Comparison of ENCODE assay signal across 21 cellular contexts in genomic region chr5:50439221-50439620, GRCh38. TPM values are rescaled to one million over a fixed set of nuclear protein-coding genes. Genes with fewer than 3 reads are reported as not detected.
DNase-seq lines count a peak whose midpoint lies in the region; ATAC-seq and TF ChIP-seq lines count a peak whose summit lies in the region.
"Had no signal": no experiment of that assay in that cellular context is flagged by ENCODE, and none has a peak within 500 bp of the region (broad histone marks: within the 10 kb centered on the region; RNA-seq: fewer than 3 reads in every experiment).

No MANE protein-coding gene starts in this region.

- peaks cover 9% of the 10 kb centered on the region for H3K36me3 Mint-ChIP-seq in activated T-cell treated with anti-CD3 and anti-CD28 coated beads, Interleukin-2, amount 50 U/mL, for 4 hours (ENCODE audit: insufficient read depth)
- peaks cover 10% of the 10 kb centered on the region for H3K36me3 Mint-ChIP-seq in activated naive CD8-positive, alpha-beta T cell treated with anti-CD3 and anti-CD28 coated beads, Interleukin-2, amount 50 U/mL, for 24 hours (ENCODE audit: low read depth)
- H3K36me3 Mint-ChIP-seq in stimulated activated naive B cell treated with anti-CD40 and anti-IgM and Interleukin-4, amounts not matched to agents 10 μg/mL and 1 μg/mL and 100 μg/mL, for 72 hours: peaks cover 9 to 14% of the 10 kb centered on the region in 2 donors
- H3K36me3 Mint-ChIP-seq: mesothelial cell of epicardium, type B pancreatic cell had no signal

- no peak overlapping the region for H3K27ac Mint-ChIP-seq in activated naive CD8-positive, alpha-beta T cell treated with anti-CD3 and anti-CD28 coated beads, Interleukin-2, amount 50 U/mL, for 24 hours
- H3K27ac Mint-ChIP-seq in stimulated activated naive B cell treated with anti-CD40 and anti-IgM and Interleukin-4, amounts not matched to agents 10 μg/mL and 1 μg/mL and 100 μg/mL, for 72 hours: no peak overlapping the region
- H3K27ac Mint-ChIP-seq: mesothelial cell of epicardium, type B pancreatic cell had no signal

- H3K27me3 Mint-ChIP-seq in activated T-cell treated with anti-CD3 and anti-CD28 coated beads, Interleukin-2, amount 50 U/mL, for 4 hours (ENCODE audit: low read depth): no peaks in the 10 kb centered on the region
- no peaks in the 10 kb centered on the region for H3K27me3 Mint-ChIP-seq in activated naive CD8-positive, alpha-beta T cell treated with anti-CD3 and anti-CD28 coated beads, Interleukin-2, amount 50 U/mL, for 24 hours
- H3K27me3 Mint-ChIP-seq in stimulated activated naive B cell treated with anti-CD40 and anti-IgM and Interleukin-4, amounts not matched to agents 10 μg/mL and 1 μg/mL and 100 μg/mL, for 72 hours: no peaks in the 10 kb centered on the region
- H3K27me3 Mint-ChIP-seq: activated B cell treated with CpG ODN at 0.5 μM for 24 hours had no signal

- H3K9me3 Mint-ChIP-seq in activated T-cell treated with anti-CD3 and anti-CD28 coated beads, Interleukin-2, amount 50 U/mL, for 4 hours: no peaks in the 10 kb centered on the region
- H3K9me3 Mint-ChIP-seq in activated naive CD8-positive, alpha-beta T cell treated with anti-CD3 and anti-CD28 coated beads, Interleukin-2, amount 50 U/mL, for 24 hours: no peaks in the 10 kb centered on the region
- no peaks in the 10 kb centered on the region for H3K9me3 Mint-ChIP-seq in stimulated activated naive B cell treated with anti-CD40 and anti-IgM and Interleukin-4, amounts not matched to agents 10 μg/mL and 1 μg/mL and 100 μg/mL, for 72 hours
- H3K9me3 Mint-ChIP-seq: activated B cell treated with CpG ODN at 0.5 μM for 24 hours, mesothelial cell of epicardium, type B pancreatic cell had no signal

- peak overlapping the region; percentile 80 for H3K4me3 ChIP-seq in NB4 (ENCODE audit: low read depth, low read length)
- H3K4me3 ChIP-seq: sigmoid colon had no signal

- ATAC-seq in activated T-cell treated with anti-CD3 and anti-CD28 coated beads, Interleukin-2, amount 50 U/mL, for 4 hours: no peak
- no peak for ATAC-seq in activated naive CD8-positive, alpha-beta T cell treated with anti-CD3 and anti-CD28 coated beads, Interleukin-2, amount 50 U/mL, for 24 hours
- no peak for ATAC-seq in stimulated activated naive B cell treated with anti-CD40 and anti-IgM and Interleukin-4, amounts not matched to agents 10 μg/mL and 1 μg/mL and 100 μg/mL, for 72 hours (replicated peaks)
- no peak for ATAC-seq in HG03457 (IDR thresholded peaks at IDR 0.05; ENCODE audit: unreplicated experiment)
- ATAC-seq: GM12878, heart left ventricle had no signal

- TF ChIP-seq CTCF in NB4 (IDR thresholded peaks at IDR 0.05; ENCODE audit: low read depth, low read length): no peak

- no peak for TF ChIP-seq POLR2A in NB4 (IDR thresholded peaks at IDR 0.05; ENCODE audit: extremely low read depth, insufficient read length)

- H3K4me1 Mint-ChIP-seq in activated T-cell treated with anti-CD3 and anti-CD28 coated beads, Interleukin-2, amount 50 U/mL, for 4 hours (ENCODE audit: low read depth): peaks cover 79% of the 10 kb centered on the region
- peaks cover 80% of the 10 kb centered on the region for H3K4me1 Mint-ChIP-seq in activated naive CD8-positive, alpha-beta T cell treated with anti-CD3 and anti-CD28 coated beads, Interleukin-2, amount 50 U/mL, for 24 hours
- H3K4me1 Mint-ChIP-seq in stimulated activated naive B cell treated with anti-CD40 and anti-IgM and Interleukin-4, amounts not matched to agents 10 μg/mL and 1 μg/mL and 100 μg/mL, for 72 hours: peaks cover 37 to 70% of the 10 kb centered on the region in 2 donors

- H3K4me3 Mint-ChIP-seq in activated T-cell treated with anti-CD3 and anti-CD28 coated beads, Interleukin-2, amount 50 U/mL, for 4 hours: peak overlapping the region; percentile 94
- peak overlapping the region; percentile 90 for H3K4me3 Mint-ChIP-seq in activated naive CD8-positive, alpha-beta T cell treated with anti-CD3 and anti-CD28 coated beads, Interleukin-2, amount 50 U/mL, for 24 hours
- peak overlapping the region; percentile 37 to 46 for H3K4me3 Mint-ChIP-seq in stimulated activated naive B cell treated with anti-CD40 and anti-IgM and Interleukin-4, amounts not matched to agents 10 μg/mL and 1 μg/mL and 100 μg/mL, for 72 hours

- no peak for DNase-seq in activated T-cell treated with anti-CD3 and anti-CD28 coated beads, Interleukin-2, amount 50 U/mL, for 4 hours
- DNase-seq in activated T-cell treated with anti-CD3 and anti-CD28 coated beads, Interleukin-2, amount 50 U/mL, for 1 hour: no peak
- DNase-seq in NB4 (ENCODE audit: low read depth) (no peak), activated gamma-delta T cell treated with Interleukin-2 at 50 U/mL for 16 hours (no peak), NOMO-1 treated with DMSO at 0.1 percent for 48 hours (lab: John Stamatoyannopoulos, UW; ENCODE audit: unreplicated experiment) (no peak)
- no peak for DNase-seq in activated naive CD8-positive, alpha-beta T cell treated with anti-CD3 and anti-CD28 coated beads, Interleukin-2, amount 50 U/mL, for 24 hours
- DNase-seq in stimulated activated naive B cell treated with anti-CD40 and anti-IgM and Interleukin-4, amounts not matched to agents 10 μg/mL and 1 μg/mL and 100 μg/mL, for 72 hours: no peak
- DNase-seq: activated B cell treated with CpG ODN at 0.5 μM for 24 hours; COR-L47; heart left ventricle; islet precursor cell; NCI-H2029 treated with DMSO at 0.1 percent for 48 hours; NCI-H526; occipital lobe; sigmoid colon; stimulated activated CD4-positive, alpha-beta T cell treated with anti-CD3 and anti-CD28 coated beads, Interleukin-4, amount 100 ng/mL, for 1 hour; SW 1271 had no signal

RNA-seq across cellular contexts. Expression of gene EMB, which starts 1.9 kb away (rescaled TPM):
- total RNA-seq in activated T-cell treated with anti-CD3 and anti-CD28 coated beads, Interleukin-2, amount 50 U/mL, for 4 hours: 10 to 100 TPM; 42.1 to 61.6 (median 57.2) TPM

Comparison
In these comparisons a context has a peak if more than half of its experiments do, and no peak if none do; other contexts are left out.
1. H3K4me3 Mint-ChIP-seq: peak in every context shown above with its lines; median percentile 94 in activated T-cell treated with anti-CD3 and anti-CD28 coated beads, Interleukin-2, amount 50 U/mL, for 4 hours; 90 in activated naive CD8-positive, alpha-beta T cell treated with anti-CD3 and anti-CD28 coated beads, Interleukin-2, amount 50 U/mL, for 24 hours; 42 in stimulated activated naive B cell treated with anti-CD40 and anti-IgM and Interleukin-4, amounts not matched to agents 10 μg/mL and 1 μg/mL and 100 μg/mL, for 72 hours.